ENCODE assay signal across 32 cellular contexts in genomic region chr1:34404837-34405236, GRCh38.
"Had no signal": no experiment of that assay in that cellular context is flagged by ENCODE, and none has a peak within 500 bp of the region (broad histone marks: within the 10 kb centered on the region; RNA-seq: fewer than 3 reads in every experiment).

No MANE protein-coding gene starts in this region.

- DNase-seq: activated CD4-positive, alpha-beta memory T cell treated with anti-CD3 and anti-CD28 coated beads, Interleukin-2, amount 10 ng/mL, durations not matched to agents 7 days and 5 days; activated CD4-positive, alpha-beta T cell treated with anti-CD3 and anti-CD28 coated beads for 1 hour; activated CD4-positive, alpha-beta T cell treated with anti-CD3 and anti-CD28 coated beads for 48 hours; activated CD4-positive, CD25-positive, alpha-beta regulatory T cell; activated CD8-positive, alpha-beta memory T cell treated with anti-CD3 and anti-CD28 coated beads for 24 hours; activated CD8-positive, alpha-beta memory T cell treated with anti-CD3 and anti-CD28 coated beads, Interleukin-2, amount 10 ng/mL, durations not matched to agents 7 days and 5 days; activated CD8-positive, alpha-beta memory T cell treated with anti-CD3 and anti-CD28 coated beads, Interleukin-2, amount 50 U/mL, for 48 hours; activated effector memory CD4-positive, alpha-beta T cell treated with anti-CD3 and anti-CD28 coated beads, Interleukin-2, amount 50 U/mL, for 16 hours; activated naive CD4-positive, alpha-beta T cell; activated naive CD4-positive, alpha-beta T cell treated with anti-CD3 and anti-CD28 coated beads, Interleukin-2, amount 50 U/mL, for 16 hours; activated naive CD8-positive, alpha-beta T cell treated with anti-CD3 and anti-CD28 coated beads for 36 hours; activated T-cell treated with anti-CD3 and anti-CD28 coated beads, Interleukin-2, amount 50 U/mL, for 72 hours; amniotic stem cell; aorta; brain microvascular endothelial cell; NCI-H1105; NCI-H1417 treated with DMSO at 0.1 percent for 48 hours; NCI-H1930; NCI-H2081 treated with DMSO at 0.1 percent for 48 hours; NCI-H226; NCI-H446 treated with DMSO at 0.1 percent for 48 hours; NCI-H524; NCI-H69; NCI-H82; SHP77; SJCRH30; T1000; WERI-Rb-1 had no signal

- H3K4me3 ChIP-seq: K562, SJCRH30, SK-N-MC had no signal

- H3K27me3 ChIP-seq: brain microvascular endothelial cell had no signal

- ATAC-seq: activated CD8-positive, alpha-beta memory T cell treated with anti-CD3 and anti-CD28 coated beads, Interleukin-2, amount 10 ng/mL, durations not matched to agents 7 days and 5 days; activated T-cell treated with anti-CD3 and anti-CD28 coated beads, Interleukin-2, amount 50 U/mL, for 72 hours; activated T-helper 17 cell treated with anti-CD3 and anti-CD28 coated beads, Interleukin-2, amount 50 U/mL, for 72 hours; K562; Panc1 had no signal

- H3K27ac ChIP-seq: brain microvascular endothelial cell, SJCRH30, SK-N-MC, WERI-Rb-1 had no signal

- H3K36me3 ChIP-seq: brain microvascular endothelial cell, SJCRH30, WERI-Rb-1 had no signal

- H3K4me1 ChIP-seq: SJCRH30 had no signal

- H3K9me3 ChIP-seq: SJCRH30 had no signal

- FAIRE-seq: K562 had no signal
